Comparison of ENCODE assay signal across 8 cellular contexts in the genomic region with DNA sequence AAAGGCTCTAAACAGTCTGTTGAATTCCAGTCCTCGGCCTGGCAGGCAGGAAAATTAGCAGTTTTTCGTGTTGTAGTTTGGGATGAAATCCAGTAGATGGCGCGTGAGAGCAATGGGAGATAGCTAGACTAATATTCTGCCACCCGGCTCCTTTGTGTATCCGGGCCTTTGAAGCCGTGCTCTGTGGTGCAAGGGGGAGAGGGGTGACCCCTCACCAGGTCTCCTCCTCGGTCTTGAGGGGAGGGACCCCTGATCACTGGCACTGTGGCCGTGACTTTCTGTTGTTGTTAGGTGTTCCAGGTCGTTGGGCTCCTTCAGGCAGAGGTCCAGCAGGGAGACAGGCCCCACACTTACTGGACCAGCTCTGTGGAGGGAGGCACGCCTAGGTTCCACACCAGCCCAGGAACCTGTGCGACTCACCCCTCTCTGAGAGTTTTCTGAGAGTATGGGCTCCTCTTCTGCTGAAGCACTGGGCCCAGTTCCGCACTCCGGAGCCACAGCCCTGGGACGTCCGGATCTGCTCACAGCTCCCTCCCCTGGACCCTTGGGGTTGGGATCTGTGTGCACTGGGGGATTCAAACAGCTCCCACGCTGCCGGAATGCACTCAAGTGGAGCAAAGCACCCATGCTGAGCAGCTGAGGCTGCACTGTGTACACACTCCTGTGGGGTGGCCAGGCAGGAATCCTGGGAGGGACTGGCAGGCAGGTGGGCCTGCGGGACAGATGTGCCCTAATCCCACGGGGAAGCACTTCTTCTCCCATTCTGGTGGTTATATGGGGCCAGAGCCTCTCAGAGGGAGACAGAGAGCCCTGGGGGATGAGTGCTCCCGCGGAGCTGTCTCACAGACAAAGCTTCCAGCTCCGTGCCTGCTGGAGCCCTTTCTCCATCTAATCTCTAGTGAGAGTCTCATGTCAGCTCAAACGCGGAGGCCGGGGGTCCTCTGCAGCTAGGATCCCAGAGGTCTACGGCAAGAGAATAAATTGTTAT. TPM values are rescaled to one million over a fixed set of nuclear protein-coding genes. Genes with fewer than 3 reads are reported as not detected.
DNase-seq lines count a peak whose midpoint lies in the region; ATAC-seq, FAIRE-seq and TF ChIP-seq lines count a peak whose summit lies in the region.

No MANE protein-coding gene starts in this region.

- peaks cover 5 to 8% of the 10 kb centered on the region in 2 donors for H3K9me3 Mint-ChIP-seq in stimulated activated naive B cell treated with anti-CD40 and anti-IgM and Interleukin-4, amounts not matched to agents 10 μg/mL and 1 μg/mL and 100 μg/mL, for 72 hours

- H3K4me3 Mint-ChIP-seq in stimulated activated naive B cell treated with anti-CD40 and anti-IgM and Interleukin-4, amounts not matched to agents 10 μg/mL and 1 μg/mL and 100 μg/mL, for 72 hours = no peak overlapping the region

- H3K27ac ChIP-seq in HUES6 (ENCODE audit: low read depth, low read length) = no peak overlapping the region
- H3K27ac ChIP-seq in endothelial cell of umbilical vein (ENCODE audit: insufficient read depth, low read depth, low read length) = no peak overlapping the region
- peak overlapping the region; percentile 14 for H3K27ac ChIP-seq in mesodermal cell (ENCODE audit: low read depth, low read length, severe bottlenecking)

- H3K4me1 Mint-ChIP-seq in stimulated activated naive B cell treated with anti-CD40 and anti-IgM and Interleukin-4, amounts not matched to agents 10 μg/mL and 1 μg/mL and 100 μg/mL, for 72 hours = peaks cover 2 to 17% of the 10 kb centered on the region in 2 donors

- H3K27me3 Mint-ChIP-seq in stimulated activated naive B cell treated with anti-CD40 and anti-IgM and Interleukin-4, amounts not matched to agents 10 μg/mL and 1 μg/mL and 100 μg/mL, for 72 hours = peaks cover 28 to 45% of the 10 kb centered on the region in 2 donors

- peak; percentile 82 for FAIRE-seq in endothelial cell of umbilical vein (lab: Jason Lieb, UNC)

- TF ChIP-seq CTCF in endothelial cell of umbilical vein (IDR thresholded peaks at IDR 0.05; ENCODE audit: extremely low read depth in 1 of 2, insufficient read depth in 1 of 2, low read depth in 1 of 2, low read length in 2 of 2) = peak; percentile 70 to 71

- H3K4me3 ChIP-seq in HUES6 (ENCODE audit: low read depth, low read length) (peak overlapping the region; percentile 70), endothelial cell of umbilical vein (replicated peaks in 1 of 3; ENCODE audit: insufficient read depth in 1 of 3, low read depth in 1 of 3, low read length in 3 of 3) (no peak overlapping the region), mesodermal cell (ENCODE audit: extremely low read depth, insufficient read depth, low read length, poor library complexity, severe bottlenecking) (no peak overlapping the region)

- dilution Hi-C loops in endothelial cell of umbilical vein (cut with MboI; ENCODE audit: extremely low pct_ligation_motif_present, low sequenced_read_pairs) = loop anchor here (25.0 kb wide), 1 partner anchor 207 kb away; a partner anchor contains a TSS

- H3K4me2 ChIP-seq in endothelial cell of umbilical vein (ENCODE audit: insufficient read depth, low read length) = no peak overlapping the region

- DNase-seq in ELF-1 (ENCODE audit: low read depth, low spot score) (peak; percentile 86), NOMO-1 (lab: John Stamatoyannopoulos, UW; ENCODE audit: unreplicated experiment in 2 of 2) (peak; percentile 26 to 59), endothelial cell of umbilical vein (ENCODE audit: low read depth, low spot score) (peak; percentile 64)
- peak in 2 of 3 experiments; percentile 7 to 41 for DNase-seq in activated CD8-positive, alpha-beta memory T cell treated with anti-CD3 and anti-CD28 coated beads for 48 hours (ENCODE audit: low read depth in 2 of 3, low spot score in 2 of 3)
- DNase-seq in stimulated activated naive B cell treated with anti-CD40 and anti-IgM and Interleukin-4, amounts not matched to agents 10 μg/mL and 1 μg/mL and 100 μg/mL, for 72 hours = peak; percentile 49

- no peaks in the 10 kb centered on the region for H3K79me2 ChIP-seq in endothelial cell of umbilical vein (ENCODE audit: control insufficient read depth, insufficient read depth, low read length)

- CTCF ChIA-PET in endothelial cell of umbilical vein (lab: Charles Lee) = interaction anchor here (0.6 to 4.6 kb wide), 59 partner anchors 10 to 872 kb away, joined by 3 to 39 read pairs (median 4); a partner anchor contains a TSS

- no peaks in the 10 kb centered on the region for H3K9me1 ChIP-seq in endothelial cell of umbilical vein (replicated peaks; ENCODE audit: control insufficient read depth, extremely low read depth, insufficient read depth, low read length)

- peak; percentile 72 to 76 for ATAC-seq in stimulated activated naive B cell treated with anti-CD40 and anti-IgM and Interleukin-4, amounts not matched to agents 10 μg/mL and 1 μg/mL and 100 μg/mL, for 72 hours (replicated peaks)
- ATAC-seq in GM18870 (IDR thresholded peaks at IDR 0.05; ENCODE audit: unreplicated experiment) = no peak

- H3K36me3 Mint-ChIP-seq in stimulated activated naive B cell treated with anti-CD40 and anti-IgM and Interleukin-4, amounts not matched to agents 10 μg/mL and 1 μg/mL and 100 μg/mL, for 72 hours = peaks cover 4 to 5% of the 10 kb centered on the region in 2 donors

- no peak overlapping the region for H3K27ac Mint-ChIP-seq in stimulated activated naive B cell treated with anti-CD40 and anti-IgM and Interleukin-4, amounts not matched to agents 10 μg/mL and 1 μg/mL and 100 μg/mL, for 72 hours

- peaks cover 10% of the 10 kb centered on the region for H3K4me1 ChIP-seq in HUES6 (ENCODE audit: control insufficient read depth, insufficient read depth, low read length)
- H3K4me1 ChIP-seq in endothelial cell of umbilical vein (ENCODE audit: control insufficient read depth, extremely low read depth, insufficient read depth, low read length) = no peaks in the 10 kb centered on the region
- H3K4me1 ChIP-seq in mesodermal cell (ENCODE audit: control insufficient read depth, insufficient read depth, low read length, poor library complexity, severe bottlenecking) = peaks cover 5% of the 10 kb centered on the region

- H3K9me3 ChIP-seq in HUES6 (ENCODE audit: control insufficient read depth, insufficient read depth, low read depth, low read length) = 0 out of 2 replicates have a peak, but pooled peaks cover 7% of the 10 kb centered on the region
- H3K9me3 ChIP-seq in endothelial cell of umbilical vein (replicated peaks; ENCODE audit: control insufficient read depth, insufficient read depth, low read length) = no peaks in the 10 kb centered on the region
- H3K9me3 ChIP-seq in mesodermal cell (ENCODE audit: control insufficient read depth, low read length) = peaks cover 3% of the 10 kb centered on the region

- H3K9ac ChIP-seq in HUES6 (ENCODE audit: low read length) (peak overlapping the region; percentile 59), endothelial cell of umbilical vein (replicated peaks; ENCODE audit: extremely low read depth, insufficient read depth, low read length) (no peak overlapping the region)

- H2AFZ ChIP-seq in endothelial cell of umbilical vein (ENCODE audit: low read depth, low read length) = peak overlapping the region; percentile 21

- H4K20me1 ChIP-seq in endothelial cell of umbilical vein (replicated peaks; ENCODE audit: control insufficient read depth, extremely low read depth, insufficient read depth, low read length) = no peaks in the 10 kb centered on the region

- no TSS peak for BruUV-seq in endothelial cell of umbilical vein (replicated peaks; lab: Mats Ljungman, UMichigan)

- intact Hi-C loops in endothelial cell of umbilical vein (cut with micrococcal nuclease) = loop anchor here (1.0 to 2.0 kb wide), 2 partner anchors 69 to 363 kb away; a partner anchor contains a TSS

- POLR2A ChIA-PET in endothelial cell of umbilical vein (lab: Charles Lee) = no interaction called here

- TF ChIP-seq POLR2A in endothelial cell of umbilical vein (IDR thresholded peaks at IDR 0.05; ENCODE audit: low read depth, low read length) = no peak

- H3K27me3 ChIP-seq in HUES6 (ENCODE audit: control insufficient read depth, insufficient read depth, low read length) (no peaks in the 10 kb centered on the region), endothelial cell of umbilical vein (ENCODE audit: control insufficient read depth in 2 of 2, insufficient read depth in 2 of 2, low read length in 2 of 2) (peaks cover 6 to 29% of the 10 kb centered on the region in 2 experiments)

- WGBS in mesodermal cell (ENCODE audit: insufficient coverage in 2 of 2), 2 experiments = 35 to 42% methylated on average over 21 to 23 of the region's 27 CpGs

- H3K36me3 ChIP-seq in HUES6 (ENCODE audit: control insufficient read depth, insufficient read depth, low read length) (no peaks in the 10 kb centered on the region), endothelial cell of umbilical vein (ENCODE audit: control insufficient read depth in 2 of 2, extremely low read depth in 1 of 2, insufficient read depth in 2 of 2, low read length in 2 of 2) (no peaks in the 10 kb centered on the region), mesodermal cell (ENCODE audit: control insufficient read depth, insufficient read depth, low read length) (no peaks in the 10 kb centered on the region)

TF ChIP-seq in endothelial cell of umbilical vein, 7 proteins besides CTCF, POLR2A, EP300 and RAD21 (continues in another document):
- TF ChIP-seq MYC (IDR thresholded peaks at IDR 0.05; ENCODE audit: low read depth, low read length) (no peak), FOS (IDR thresholded peaks at IDR 0.05; ENCODE audit: borderline replicate concordance, insufficient read depth, low read length) (no peak)

RNA-seq across cellular contexts. Expression of a gene that starts 8.8 kb away (rescaled TPM):
- total RNA-seq in endothelial cell of umbilical vein = not detected in 2 replicates
- polyA plus RNA-seq in endothelial cell of umbilical vein = not detected in 2 replicates
- polyA plus RNA-seq in endothelial cell of umbilical vein (2011; cell fraction: cytosol; rRNA removed) = not detected in 2 replicates
- polyA plus RNA-seq in endothelial cell of umbilical vein (2011; cell fraction: nucleus; rRNA removed) = not detected in 2 replicates
- polyA plus RNA-seq in endothelial cell of umbilical vein (2012) = not detected in 2 replicates
- polyA minus RNA-seq in endothelial cell of umbilical vein = not detected in 2 replicates
- not detected for polyA minus RNA-seq in endothelial cell of umbilical vein (2011; cell fraction: cytosol; rRNA and poly(A)+ RNA removed)
- polyA minus RNA-seq in endothelial cell of umbilical vein (2011; cell fraction: nucleus; rRNA and poly(A)+ RNA removed) = not detected in 2 replicates
- polyA plus RNA-seq in mesodermal cell (2013, experiment 1 of 2) = not detected
- 0.40 TPM for polyA plus RNA-seq in mesodermal cell (2013, experiment 2 of 2)

RNA-seq across cellular contexts. Expression of a gene that starts 30.6 kb away (rescaled TPM):
- total RNA-seq in endothelial cell of umbilical vein = not detected in 2 replicates
- polyA plus RNA-seq in endothelial cell of umbilical vein = not detected in 2 replicates
- polyA plus RNA-seq in endothelial cell of umbilical vein (2011; cell fraction: cytosol; rRNA removed) = not detected in 2 replicates
- polyA plus RNA-seq in endothelial cell of umbilical vein (2011; cell fraction: nucleus; rRNA removed) = not detected in 2 replicates
- not detected in 2 replicates for polyA plus RNA-seq in endothelial cell of umbilical vein (2012)
- not detected in 2 replicates for polyA minus RNA-seq in endothelial cell of umbilical vein
- polyA minus RNA-seq in endothelial cell of umbilical vein (2011; cell fraction: cytosol; rRNA and poly(A)+ RNA removed) = not detected
- not detected in 2 replicates for polyA minus RNA-seq in endothelial cell of umbilical vein (2011; cell fraction: nucleus; rRNA and poly(A)+ RNA removed)
- not detected for polyA plus RNA-seq in mesodermal cell (2013, experiment 1 of 2)
- not detected for polyA plus RNA-seq in mesodermal cell (2013, experiment 2 of 2)

Comparison
In these comparisons a context has a peak if more than half of its experiments do, and no peak if none do; other contexts are left out.
1. DNase-seq: peak in every context shown above with its lines; median percentile 86 in ELF-1; 64 in endothelial cell of umbilical vein; 49 in stimulated activated naive B cell treated with anti-CD40 and anti-IgM and Interleukin-4, amounts not matched to agents 10 μg/mL and 1 μg/mL and 100 μg/mL, for 72 hours; 42 in NOMO-1; 24 in activated CD8-positive, alpha-beta memory T cell treated with anti-CD3 and anti-CD28 coated beads for 48 hours.